ENCODE assay signal across 9 cellular contexts in the genomic region with DNA sequence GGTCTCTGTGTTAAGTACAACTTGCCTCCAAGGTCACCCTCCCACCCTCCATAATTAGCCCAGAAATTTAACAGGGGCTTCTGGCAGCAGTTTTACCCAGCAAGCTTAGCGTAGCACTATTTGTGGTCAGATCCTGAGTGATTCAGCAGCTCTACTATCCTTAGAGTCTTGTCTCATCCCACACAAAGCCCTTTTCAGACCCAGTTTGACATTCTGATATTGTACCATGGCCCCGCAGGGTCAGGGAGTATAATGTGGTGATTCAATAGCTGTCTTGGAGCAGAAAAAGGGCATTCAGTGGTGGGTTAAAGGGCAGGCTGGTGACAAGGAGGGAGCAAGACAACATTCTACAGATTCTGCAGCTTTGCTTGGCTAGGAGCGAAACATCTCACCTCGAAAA.
DNase-seq lines count a peak whose midpoint lies in the region; ATAC-seq, FAIRE-seq and TF ChIP-seq lines count a peak whose summit lies in the region.
"Had no signal": no experiment of that assay in that cellular context is flagged by ENCODE, and none has a peak within 500 bp of the region (broad histone marks: within the 10 kb centered on the region; RNA-seq: fewer than 3 reads in every experiment).

No MANE protein-coding gene starts in this region.

- H3K27me3 Mint-ChIP-seq in neural progenitor cell (ENCODE audit: insufficient read depth, low read depth): peaks cover 2% of the 10 kb centered on the region

- H3K4me2 ChIP-seq in neural progenitor cell: peak overlapping the region; percentile 68
- H3K4me2 ChIP-seq: KMS-11 had no signal

- no peak for ATAC-seq in GM21786 (IDR thresholded peaks at IDR 0.05; ENCODE audit: unreplicated experiment)
- ATAC-seq in GM19463 (IDR thresholded peaks at IDR 0.05; ENCODE audit: unreplicated experiment): no peak
- no peak for ATAC-seq in GM21423 (IDR thresholded peaks at IDR 0.05; ENCODE audit: unreplicated experiment)

- H3K36me3 Mint-ChIP-seq in neural progenitor cell: peaks cover 25% of the 10 kb centered on the region

- no peaks in the 10 kb centered on the region for H4K20me1 ChIP-seq in neural progenitor cell (ENCODE audit: low read depth)

- H3K79me2 ChIP-seq in ACC112 (ENCODE audit: control insufficient read depth, insufficient read depth, low read length, unreplicated experiment) (no peaks in the 10 kb centered on the region), neural progenitor cell (ENCODE audit: low read depth) (no peaks in the 10 kb centered on the region)

- peaks cover 49% of the 10 kb centered on the region for H3K9me3 Mint-ChIP-seq in neural progenitor cell

- H3K4me1 ChIP-seq in ACC112 (ENCODE audit: control insufficient read depth, insufficient read depth, low read length, unreplicated experiment) (peaks cover 5% of the 10 kb centered on the region), neural progenitor cell (peaks cover 16% of the 10 kb centered on the region), kidney (ENCODE audit: control insufficient read depth in 1 of 2, insufficient read depth in 1 of 2, low read depth in 1 of 2, low read length in 2 of 2) (peaks cover 0 to 7% of the 10 kb centered on the region in 2 donors)

- no peaks in the 10 kb centered on the region for H3K36me3 ChIP-seq in ACC112 (ENCODE audit: insufficient read depth, low read length)
- no peaks in the 10 kb centered on the region for H3K36me3 ChIP-seq in neural progenitor cell
- no peaks in the 10 kb centered on the region for H3K36me3 ChIP-seq in kidney (ENCODE audit: control insufficient read depth in 1 of 2, insufficient read depth in 2 of 2, low read length in 2 of 2)

- no peaks in the 10 kb centered on the region for H3K27me3 ChIP-seq in ACC112 (ENCODE audit: insufficient read depth, low read length)
- no peaks in the 10 kb centered on the region for H3K27me3 ChIP-seq in neural progenitor cell

- peak overlapping the region; percentile 82 for H3K4me3 ChIP-seq in ACC112 (ENCODE audit: low read depth, low read length)
- peak overlapping the region; percentile 24 for H3K4me3 ChIP-seq in neural progenitor cell
- H3K4me3 ChIP-seq in kidney (ENCODE audit: low read length in 2 of 2): no peak overlapping the region

- H3K4me1 Mint-ChIP-seq in neural progenitor cell: peaks cover 28% of the 10 kb centered on the region

- H3K27ac ChIP-seq in ACC112 (ENCODE audit: low read depth, low read length): no peak overlapping the region
- peak overlapping the region; percentile 66 for H3K27ac ChIP-seq in neural progenitor cell
- H3K27ac ChIP-seq in kidney (ENCODE audit: low read depth in 2 of 2, low read length in 2 of 2): no peak overlapping the region
- H3K27ac ChIP-seq: KMS-11 had no signal

- no peak overlapping the region for H2AFZ ChIP-seq in ACC112 (ENCODE audit: low read length, unreplicated experiment)
- no peak overlapping the region for H2AFZ ChIP-seq in neural progenitor cell (replicated peaks)

- no peak overlapping the region for H3K9ac ChIP-seq in neural progenitor cell
- H3K9ac ChIP-seq in kidney (ENCODE audit: low read length in 2 of 2): no peak overlapping the region
- H3K9ac ChIP-seq: KMS-11 had no signal

- no peak for FAIRE-seq in kidney (lab: Jason Lieb, UNC)

- intact Hi-C loops in kidney (cut with DNase I): no loop called here

- TF ChIP-seq CTCF in neural progenitor cell (IDR thresholded peaks at IDR 0.05) (no peak), kidney (IDR thresholded peaks at IDR 0.05; ENCODE audit: borderline replicate concordance, extremely low read depth, insufficient read depth) (no peak)

- peak overlapping the region; percentile 90 for H3K27ac Mint-ChIP-seq in neural progenitor cell

- H3K4me3 Mint-ChIP-seq in neural progenitor cell: peak overlapping the region; percentile 11

- peaks cover 3% of the 10 kb centered on the region for H3K9me3 ChIP-seq in neural progenitor cell (ENCODE audit: low read depth)
- H3K9me3 ChIP-seq in kidney (ENCODE audit: control insufficient read depth in 1 of 2, low read length in 2 of 2): no peaks in the 10 kb centered on the region

- peaks cover 12% of the 10 kb centered on the region for H3F3A ChIP-seq in neural progenitor cell (ENCODE audit: low read depth)

- DNase-seq in OCI-M1 (lab: John Stamatoyannopoulos, UW) (peak; percentile 61), fibroblast of peridontal ligament (ENCODE audit: extremely low read depth) (peak; percentile 61), neural progenitor cell (ENCODE audit: low spot score) (peak; percentile 80), kidney (no peak)

Comparison
In these comparisons a context has a peak if more than half of its experiments do, and no peak if none do; other contexts are left out.
1. H3K4me3 ChIP-seq: peak in ACC112 (single experiment) and neural progenitor cell (single experiment); none in kidney (0 of 2).